Comparison of ENCODE assay signal across 2 cellular contexts in the genomic region with DNA sequence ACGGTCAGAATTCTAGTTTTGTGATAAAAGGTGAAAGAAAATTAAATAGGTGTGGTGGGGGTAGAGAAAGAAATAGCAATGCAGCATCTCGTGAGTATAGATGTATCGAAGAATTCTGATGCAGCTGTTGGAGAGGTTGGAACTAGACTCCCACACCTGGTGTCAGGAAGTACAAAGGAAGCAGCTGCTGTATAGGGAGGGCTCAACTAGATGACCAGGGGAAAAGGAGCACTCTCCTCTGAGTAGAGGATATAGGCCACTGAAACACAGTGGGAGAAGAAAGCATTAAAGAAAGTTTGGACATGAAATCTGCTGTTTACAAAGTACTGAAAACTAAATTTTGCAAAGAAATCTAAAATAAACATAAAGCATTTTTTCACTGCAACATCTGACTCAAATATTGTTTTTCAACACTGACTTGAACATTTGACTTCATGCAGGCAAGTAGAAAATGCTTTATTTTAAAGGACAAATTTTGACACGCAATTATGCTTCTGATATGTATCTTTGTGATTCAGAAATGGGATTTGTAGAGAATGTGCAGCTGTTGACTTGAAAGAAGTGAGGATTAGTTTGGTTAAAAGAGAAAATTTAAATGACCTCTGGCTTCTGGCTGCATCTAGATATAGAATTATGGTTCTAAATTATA.
A peak's percentile ranks its signal among the peaks of the same experiment; 100 is the strongest.
TF ChIP-seq lines count a peak whose summit lies in the region.

No MANE protein-coding gene starts in this region.

TF ChIP-seq in GM12878, 131 proteins besides CTCF, POLR2A, EP300 and RAD21 (continued from another document):
- TF ChIP-seq MLLT1 (IDR thresholded peaks at IDR 0.05) (0 out of 2 replicates have a peak, but pooled peaks have one; percentile 6), MEF2A (IDR thresholded peaks at IDR 0.05; ENCODE audit: insufficient read depth, low read depth, low read length) (no peak), MTA2 (IDR thresholded peaks at IDR 0.05; ENCODE audit: low read depth) (no peak), FOXM1 (IDR thresholded peaks at IDR 0.05; ENCODE audit: low read depth, low read length) (no peak), RCOR1 (conservative IDR thresholded peaks at IDR 0.05; ENCODE audit: low read depth, low read length) (no peak), PML (IDR thresholded peaks at IDR 0.05; ENCODE audit: low read length) (no peak), TCF3 (IDR thresholded peaks at IDR 0.05; ENCODE audit: borderline replicate concordance, insufficient read depth, low read depth, low read length) (peak; percentile 83; the same call in 1 of the 2 replicates)

TF ChIP-seq in HepG2, 621 proteins besides CTCF, POLR2A, EP300 and RAD21 (continued from another document):
- TF ChIP-seq ZNF646 (CRISPR knock-in tag; IDR thresholded peaks at IDR 0.05), result no peak
- TF ChIP-seq TOE1 (CRISPR knock-in tag; IDR thresholded peaks at IDR 0.05), result no peak
- no peak for TF ChIP-seq HNF4G (IDR thresholded peaks at IDR 0.05; ENCODE audit: borderline replicate concordance, low read depth, low read length)
- no peak for TF ChIP-seq HNF4G (CRISPR knock-in tag; IDR thresholded peaks at IDR 0.05; ENCODE audit: borderline replicate concordance, low read depth)
- TF ChIP-seq ZNF263 (CRISPR knock-in tag; IDR thresholded peaks at IDR 0.05), result no peak
- TF ChIP-seq LCORL (IDR thresholded peaks at IDR 0.05), result no peak
- TF ChIP-seq LCORL (CRISPR knock-in tag; IDR thresholded peaks at IDR 0.05), result no peak
- TF ChIP-seq, protein P1, sequence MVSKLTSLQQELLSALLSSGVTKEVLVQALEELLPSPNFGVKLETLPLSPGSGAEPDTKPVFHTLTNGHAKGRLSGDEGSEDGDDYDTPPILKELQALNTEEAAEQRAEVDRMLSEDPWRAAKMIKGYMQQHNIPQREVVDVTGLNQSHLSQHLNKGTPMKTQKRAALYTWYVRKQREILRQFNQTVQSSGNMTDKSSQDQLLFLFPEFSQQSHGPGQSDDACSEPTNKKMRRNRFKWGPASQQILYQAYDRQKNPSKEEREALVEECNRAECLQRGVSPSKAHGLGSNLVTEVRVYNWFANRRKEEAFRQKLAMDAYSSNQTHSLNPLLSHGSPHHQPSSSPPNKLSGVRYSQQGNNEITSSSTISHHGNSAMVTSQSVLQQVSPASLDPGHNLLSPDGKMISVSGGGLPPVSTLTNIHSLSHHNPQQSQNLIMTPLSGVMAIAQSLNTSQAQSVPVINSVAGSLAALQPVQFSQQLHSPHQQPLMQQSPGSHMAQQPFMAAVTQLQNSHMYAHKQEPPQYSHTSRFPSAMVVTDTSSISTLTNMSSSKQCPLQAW (CRISPR knock-in tag; IDR thresholded peaks at IDR 0.05), result no peak
- no peak for TF ChIP-seq BORCS8-MEF2B (CRISPR knock-in tag; IDR thresholded peaks at IDR 0.05)
- TF ChIP-seq PLRG1 (conservative IDR thresholded peaks at IDR 0.05), result no peak
